In genomic region chr16:57800213-57801097, GRCh38 we compare ENCODE assay signal across 1 cellular context.
TF ChIP-seq lines count a peak whose summit lies in the region.

No MANE protein-coding gene starts in this region.

TF ChIP-seq in K562, 482 proteins besides CTCF, POLR2A, EP300 and RAD21 (continued from another document):
- TF ChIP-seq, protein P1, sequence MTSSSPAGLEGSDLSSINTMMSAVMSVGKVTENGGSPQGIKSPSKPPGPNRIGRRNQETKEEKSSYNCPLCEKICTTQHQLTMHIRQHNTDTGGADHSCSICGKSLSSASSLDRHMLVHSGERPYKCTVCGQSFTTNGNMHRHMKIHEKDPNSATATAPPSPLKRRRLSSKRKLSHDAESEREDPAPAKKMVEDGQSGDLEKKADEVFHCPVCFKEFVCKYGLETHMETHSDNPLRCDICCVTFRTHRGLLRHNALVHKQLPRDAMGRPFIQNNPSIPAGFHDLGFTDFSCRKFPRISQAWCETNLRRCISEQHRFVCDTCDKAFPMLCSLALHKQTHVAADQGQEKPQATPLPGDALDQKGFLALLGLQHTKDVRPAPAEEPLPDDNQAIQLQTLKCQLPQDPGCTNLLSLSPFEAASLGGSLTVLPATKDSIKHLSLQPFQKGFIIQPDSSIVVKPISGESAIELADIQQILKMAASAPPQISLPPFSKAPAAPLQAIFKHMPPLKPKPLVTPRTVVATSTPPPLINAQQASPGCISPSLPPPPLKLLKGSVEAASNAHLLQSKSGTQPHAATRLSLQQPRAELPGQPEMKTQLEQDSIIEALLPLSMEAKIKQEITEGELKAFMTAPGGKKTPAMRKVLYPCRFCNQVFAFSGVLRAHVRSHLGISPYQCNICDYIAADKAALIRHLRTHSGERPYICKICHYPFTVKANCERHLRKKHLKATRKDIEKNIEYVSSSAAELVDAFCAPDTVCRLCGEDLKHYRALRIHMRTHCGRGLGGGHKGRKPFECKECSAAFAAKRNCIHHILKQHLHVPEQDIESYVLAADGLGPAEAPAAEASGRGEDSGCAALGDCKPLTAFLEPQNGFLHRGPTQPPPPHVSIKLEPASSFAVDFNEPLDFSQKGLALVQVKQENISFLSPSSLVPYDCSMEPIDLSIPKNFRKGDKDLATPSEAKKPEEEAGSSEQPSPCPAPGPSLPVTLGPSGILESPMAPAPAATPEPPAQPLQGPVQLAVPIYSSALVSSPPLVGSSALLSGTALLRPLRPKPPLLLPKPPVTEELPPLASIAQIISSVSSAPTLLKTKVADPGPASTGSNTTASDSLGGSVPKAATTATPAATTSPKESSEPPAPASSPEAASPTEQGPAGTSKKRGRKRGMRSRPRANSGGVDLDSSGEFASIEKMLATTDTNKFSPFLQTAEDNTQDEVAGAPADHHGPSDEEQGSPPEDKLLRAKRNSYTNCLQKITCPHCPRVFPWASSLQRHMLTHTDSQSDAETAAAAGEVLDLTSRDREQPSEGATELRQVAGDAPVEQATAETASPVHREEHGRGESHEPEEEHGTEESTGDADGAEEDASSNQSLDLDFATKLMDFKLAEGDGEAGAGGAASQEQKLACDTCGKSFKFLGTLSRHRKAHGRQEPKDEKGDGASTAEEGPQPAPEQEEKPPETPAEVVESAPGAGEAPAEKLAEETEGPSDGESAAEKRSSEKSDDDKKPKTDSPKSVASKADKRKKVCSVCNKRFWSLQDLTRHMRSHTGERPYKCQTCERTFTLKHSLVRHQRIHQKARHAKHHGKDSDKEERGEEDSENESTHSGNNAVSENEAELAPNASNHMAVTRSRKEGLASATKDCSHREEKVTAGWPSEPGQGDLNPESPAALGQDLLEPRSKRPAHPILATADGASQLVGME (CRISPR knock-in tag; IDR thresholded peaks at IDR 0.05) = no peak
- TF ChIP-seq ZNF121 (CRISPR knock-in tag; conservative IDR thresholded peaks at IDR 0.05) (no peak), LEF1 (IDR thresholded peaks at IDR 0.05) (no peak), ERF (CRISPR knock-in tag; IDR thresholded peaks at IDR 0.05) (no peak), ARID4B (CRISPR knock-in tag; IDR thresholded peaks at IDR 0.05) (no peak), PTTG1 (tag; IDR thresholded peaks at IDR 0.05; ENCODE audit: low read depth) (no peak), PML (IDR thresholded peaks at IDR 0.05; ENCODE audit: low read length) (no peak), TRIM28 (IDR thresholded peaks at IDR 0.05) (no peak), DNMT1 (IDR thresholded peaks at IDR 0.05) (no peak), SRSF7 (optimal IDR thresholded peaks at IDR 0.05; ENCODE audit: low read depth, low read length) (no peak), BRCA1 (IDR thresholded peaks at IDR 0.05) (no peak), BRCA1 (CRISPR knock-in tag; IDR thresholded peaks at IDR 0.05) (no peak), XRCC5 (IDR thresholded peaks at IDR 0.05; ENCODE audit: low read depth, low read length) (no peak), DEAF1 (CRISPR knock-in tag; IDR thresholded peaks at IDR 0.05) (no peak), ZNF184 (CRISPR knock-in tag; IDR thresholded peaks at IDR 0.05) (no peak), KLF13 (tag; IDR thresholded peaks at IDR 0.05; ENCODE audit: borderline replicate concordance, low read depth) (no peak), THRA (IDR thresholded peaks at IDR 0.05) (no peak), ZNF239 (CRISPR knock-in tag; IDR thresholded peaks at IDR 0.05) (no peak), ZNF584 (CRISPR knock-in tag; IDR thresholded peaks at IDR 0.05; ENCODE audit: low read depth) (no peak)
- TF ChIP-seq, protein P2, sequence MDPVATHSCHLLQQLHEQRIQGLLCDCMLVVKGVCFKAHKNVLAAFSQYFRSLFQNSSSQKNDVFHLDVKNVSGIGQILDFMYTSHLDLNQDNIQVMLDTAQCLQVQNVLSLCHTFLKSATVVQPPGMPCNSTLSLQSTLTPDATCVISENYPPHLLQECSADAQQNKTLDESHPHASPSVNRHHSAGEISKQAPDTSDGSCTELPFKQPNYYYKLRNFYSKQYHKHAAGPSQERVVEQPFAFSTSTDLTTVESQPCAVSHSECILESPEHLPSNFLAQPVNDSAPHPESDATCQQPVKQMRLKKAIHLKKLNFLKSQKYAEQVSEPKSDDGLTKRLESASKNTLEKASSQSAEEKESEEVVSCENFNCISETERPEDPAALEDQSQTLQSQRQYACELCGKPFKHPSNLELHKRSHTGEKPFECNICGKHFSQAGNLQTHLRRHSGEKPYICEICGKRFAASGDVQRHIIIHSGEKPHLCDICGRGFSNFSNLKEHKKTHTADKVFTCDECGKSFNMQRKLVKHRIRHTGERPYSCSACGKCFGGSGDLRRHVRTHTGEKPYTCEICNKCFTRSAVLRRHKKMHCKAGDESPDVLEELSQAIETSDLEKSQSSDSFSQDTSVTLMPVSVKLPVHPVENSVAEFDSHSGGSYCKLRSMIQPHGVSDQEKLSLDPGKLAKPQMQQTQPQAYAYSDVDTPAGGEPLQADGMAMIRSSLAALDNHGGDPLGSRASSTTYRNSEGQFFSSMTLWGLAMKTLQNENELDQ (CRISPR knock-in tag; IDR thresholded peaks at IDR 0.05; ENCODE audit: borderline replicate concordance) = no peak
- TF ChIP-seq, protein P3, sequence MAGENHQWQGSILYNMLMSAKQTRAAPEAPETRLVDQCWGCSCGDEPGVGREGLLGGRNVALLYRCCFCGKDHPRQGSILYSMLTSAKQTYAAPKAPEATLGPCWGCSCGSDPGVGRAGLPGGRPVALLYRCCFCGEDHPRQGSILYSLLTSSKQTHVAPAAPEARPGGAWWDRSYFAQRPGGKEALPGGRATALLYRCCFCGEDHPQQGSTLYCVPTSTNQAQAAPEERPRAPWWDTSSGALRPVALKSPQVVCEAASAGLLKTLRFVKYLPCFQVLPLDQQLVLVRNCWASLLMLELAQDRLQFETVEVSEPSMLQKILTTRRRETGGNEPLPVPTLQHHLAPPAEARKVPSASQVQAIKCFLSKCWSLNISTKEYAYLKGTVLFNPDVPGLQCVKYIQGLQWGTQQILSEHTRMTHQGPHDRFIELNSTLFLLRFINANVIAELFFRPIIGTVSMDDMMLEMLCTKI (IDR thresholded peaks at IDR 0.05; ENCODE audit: partially characterized antibody) = no peak
